Comparison of ENCODE assay signal across 8 cellular contexts in the genomic region with DNA sequence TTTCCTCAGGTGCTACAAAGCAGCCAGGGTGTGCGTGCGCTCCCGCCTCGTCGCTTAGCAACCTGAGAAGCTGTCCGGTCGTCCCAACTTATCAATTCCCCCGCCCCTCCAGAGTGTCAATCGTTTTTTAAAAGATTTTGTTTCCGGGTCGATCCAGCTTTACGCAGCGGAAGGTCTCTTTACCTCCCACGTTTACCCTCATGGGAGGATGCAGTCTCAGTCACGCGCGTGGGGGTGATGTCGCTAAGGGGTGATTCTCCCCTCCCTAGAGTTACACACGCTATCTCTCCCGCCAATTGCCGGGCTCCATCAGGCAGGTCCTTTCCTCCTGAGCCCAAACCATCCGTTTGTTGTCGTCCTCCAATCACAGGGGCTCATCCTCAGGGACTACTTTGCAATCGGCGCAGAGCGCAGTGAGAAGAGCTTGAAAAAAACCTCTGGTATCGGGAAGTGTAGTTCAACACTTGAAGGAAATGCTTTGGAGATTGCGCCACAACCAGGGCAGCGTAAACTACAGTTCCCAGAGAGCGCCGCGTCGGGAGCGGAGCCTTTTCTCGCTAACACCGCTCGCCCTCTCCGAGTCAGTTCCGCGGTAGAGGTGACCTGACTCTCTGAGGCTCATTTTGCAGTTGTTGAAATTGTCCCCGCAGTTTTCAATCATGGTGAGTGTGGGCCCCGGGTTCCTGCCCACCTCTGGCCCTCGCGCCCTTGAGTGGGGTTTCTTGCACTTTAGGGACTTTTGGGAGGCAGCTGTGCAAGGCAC. TPM values are rescaled to one million over a fixed set of nuclear protein-coding genes. Genes with fewer than 3 reads are reported as not detected.
DNase-seq lines count a peak whose midpoint lies in the region; ATAC-seq lines count a peak whose summit lies in the region.

A gene (plus strand): TSS at position 579 of the 763 bp plus-strand sequence. CDS start 81 bp downstream, at position 660.
A gene with protein sequence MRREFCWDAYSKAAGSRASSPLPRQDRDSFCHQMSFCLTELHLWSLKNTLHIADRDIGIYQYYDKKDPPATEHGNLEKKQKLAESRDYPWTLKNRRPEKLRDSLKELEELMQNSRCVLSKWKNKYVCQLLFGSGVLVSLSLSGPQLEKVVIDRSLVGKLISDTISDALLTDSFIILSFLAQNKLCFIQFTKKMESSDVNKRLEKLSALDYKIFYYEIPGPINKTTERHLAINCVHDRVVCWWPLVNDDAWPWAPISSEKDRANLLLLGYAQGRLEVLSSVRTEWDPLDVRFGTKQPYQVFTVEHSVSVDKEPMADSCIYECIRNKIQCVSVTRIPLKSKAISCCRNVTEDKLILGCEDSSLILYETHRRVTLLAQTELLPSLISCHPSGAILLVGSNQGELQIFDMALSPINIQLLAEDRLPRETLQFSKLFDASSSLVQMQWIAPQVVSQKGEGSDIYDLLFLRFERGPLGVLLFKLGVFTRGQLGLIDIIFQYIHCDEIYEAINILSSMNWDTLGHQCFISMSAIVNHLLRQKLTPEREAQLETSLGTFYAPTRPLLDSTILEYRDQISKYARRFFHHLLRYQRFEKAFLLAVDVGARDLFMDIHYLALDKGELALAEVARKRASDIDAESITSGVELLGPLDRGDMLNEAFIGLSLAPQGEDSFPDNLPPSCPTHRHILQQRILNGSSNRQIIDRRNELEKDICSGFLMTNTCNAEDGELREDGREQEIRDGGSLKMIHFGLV (minus strand): TSS at position 93 of the 763 bp plus-strand sequence. CDS start 206 bp downstream, outside the sequence.

- H3K4me3 ChIP-seq in effector memory CD4-positive, alpha-beta T cell (ENCODE audit: insufficient read depth, low read depth, low read length, poor library complexity, severe bottlenecking), result peak within 1 kb of the TSS; percentile 78

- peaks cover 17% of the 10 kb centered on the region for H3K4me1 ChIP-seq in effector memory CD4-positive, alpha-beta T cell (ENCODE audit: control insufficient read depth, insufficient read depth, low read length, poor library complexity, severe bottlenecking)

- H3K9me3 ChIP-seq in effector memory CD4-positive, alpha-beta T cell (ENCODE audit: control insufficient read depth, low read length), result no peaks in the 10 kb centered on the region

- peak; percentile 76 for ATAC-seq in GM21360 (IDR thresholded peaks at IDR 0.05; ENCODE audit: unreplicated experiment)

- H3K27ac ChIP-seq in effector memory CD4-positive, alpha-beta T cell (ENCODE audit: insufficient read depth, low read length, poor library complexity, severe bottlenecking), result peak within 1 kb of the TSS; percentile 84

- H3K27me3 ChIP-seq in effector memory CD4-positive, alpha-beta T cell (replicated peaks; ENCODE audit: control insufficient read depth, insufficient read depth, low read length, poor library complexity, severe bottlenecking), result no peaks in the 10 kb centered on the region

- H3K36me3 ChIP-seq in effector memory CD4-positive, alpha-beta T cell (ENCODE audit: control insufficient read depth, insufficient read depth, low read length), result no peaks in the 10 kb centered on the region

- DNase-seq in COLO829 (ENCODE audit: low spot score) (peak; percentile 87), HT-29 (ENCODE audit: low spot score) (peak; percentile 97), lung microvascular endothelial cell (ENCODE audit: low read depth in 2 of 2) (peak; percentile 100)
- DNase-seq in NK-92 treated with Interleukin-12 subunit alpha and Interleukin-12 subunit beta, amount 100 ng/mL, for 24 hours (lab: John Stamatoyannopoulos, UW), result peak; percentile 87
- peak; percentile 84 to 91 for DNase-seq in activated CD8-positive, alpha-beta memory T cell treated with anti-CD3 and anti-CD28 coated beads for 4 hours (ENCODE audit: low read depth in 2 of 2)
- peak; percentile 92 to 96 (median 94) for DNase-seq in effector memory CD4-positive, alpha-beta T cell
- DNase-seq in stimulated activated CD4-positive, alpha-beta T cell treated with anti-CD3 and anti-CD28 coated beads, TNF-alpha, amount 100 ng/mL, for 4 hours (ENCODE audit: low read depth in 3 of 3), result peak; percentile 80 to 92 (median 89)

RNA-seq across cellular contexts. Expression of the first gene that starts in this region (rescaled TPM):
- 93.7 and 94.2 TPM in 2 replicates for total RNA-seq in HT-29 (2014; rRNA removed; shearing (Covaris generic))
- total RNA-seq in lung microvascular endothelial cell, result 100 and 113 TPM in 2 replicates

RNA-seq across cellular contexts. Expression of the second gene that starts in this region (rescaled TPM):
- 3.0 and 4.8 TPM in 2 replicates for total RNA-seq in HT-29 (2014; rRNA removed; shearing (Covaris generic))
- 4.6 and 5.2 TPM in 2 replicates for total RNA-seq in lung microvascular endothelial cell

Comparison
In these comparisons a context has a peak if more than half of its experiments do, and no peak if none do; other contexts are left out.
1. Peak in every context shown above with its lines: DNase-seq, ATAC-seq, H3K4me3 ChIP-seq and H3K27ac ChIP-seq.